Comparison of ENCODE assay signal across 15 cellular contexts in genomic region chr11:116553482-116553881, GRCh38.
"Had no signal": no experiment of that assay in that cellular context is flagged by ENCODE, and none has a peak within 500 bp of the region (broad histone marks: within the 10 kb centered on the region; RNA-seq: fewer than 3 reads in every experiment).

No MANE protein-coding gene starts in this region.

- H3K9me3 ChIP-seq: esophagus squamous epithelium, pancreas, vagina had no signal

- DNase-seq: activated CD4-positive, alpha-beta memory T cell treated with anti-CD3 and anti-CD28 coated beads for 36 hours; activated T-cell treated with anti-CD3 and anti-CD28 coated beads for 4 hours; effector CD8-positive, alpha-beta T cell; esophagus squamous epithelium; heart right ventricle; pancreas; stimulated activated CD4-positive, alpha-beta T cell treated with anti-CD3 and anti-CD28 coated beads, Interleukin-1b, Interleukin-23, amount 100 ng/mL, for 48 hours; stimulated activated CD8-positive, alpha-beta memory T cell treated with anti-CD3 and anti-CD28 coated beads, Interleukin-4, amount 100 ng/mL, for 48 hours; stimulated activated naive CD8-positive, alpha-beta T cell treated with anti-CD3 and anti-CD28 coated beads, Interleukin-15, Interleukin-2, amounts not matched to agents 100 U/mL and 50 U/mL, for 24 hours; substantia nigra; T-helper 2 cell; tibial artery had no signal

- H3K36me3 ChIP-seq: esophagus squamous epithelium, heart right ventricle, pancreas, tibial artery, vagina had no signal

- H3K4me3 ChIP-seq: esophagus squamous epithelium, heart right ventricle, pancreas, tibial artery, vagina had no signal

- H3K4me1 ChIP-seq: esophagus squamous epithelium, heart right ventricle, pancreas, tibial artery, vagina had no signal

- FAIRE-seq: bronchial epithelial cell, pancreas had no signal

- ATAC-seq: heart right ventricle; pancreas; stimulated activated naive CD8-positive, alpha-beta T cell treated with anti-CD3 and anti-CD28 coated beads, Interleukin-15, Interleukin-2, amounts not matched to agents 100 U/mL and 50 U/mL, for 24 hours had no signal

- H3K27me3 ChIP-seq: pancreas, vagina had no signal

- H3K27ac ChIP-seq: esophagus squamous epithelium, heart right ventricle, pancreas, tibial artery, vagina, VCaP had no signal
